Comparison of ENCODE assay signal across 8 cellular contexts in the genomic region with DNA sequence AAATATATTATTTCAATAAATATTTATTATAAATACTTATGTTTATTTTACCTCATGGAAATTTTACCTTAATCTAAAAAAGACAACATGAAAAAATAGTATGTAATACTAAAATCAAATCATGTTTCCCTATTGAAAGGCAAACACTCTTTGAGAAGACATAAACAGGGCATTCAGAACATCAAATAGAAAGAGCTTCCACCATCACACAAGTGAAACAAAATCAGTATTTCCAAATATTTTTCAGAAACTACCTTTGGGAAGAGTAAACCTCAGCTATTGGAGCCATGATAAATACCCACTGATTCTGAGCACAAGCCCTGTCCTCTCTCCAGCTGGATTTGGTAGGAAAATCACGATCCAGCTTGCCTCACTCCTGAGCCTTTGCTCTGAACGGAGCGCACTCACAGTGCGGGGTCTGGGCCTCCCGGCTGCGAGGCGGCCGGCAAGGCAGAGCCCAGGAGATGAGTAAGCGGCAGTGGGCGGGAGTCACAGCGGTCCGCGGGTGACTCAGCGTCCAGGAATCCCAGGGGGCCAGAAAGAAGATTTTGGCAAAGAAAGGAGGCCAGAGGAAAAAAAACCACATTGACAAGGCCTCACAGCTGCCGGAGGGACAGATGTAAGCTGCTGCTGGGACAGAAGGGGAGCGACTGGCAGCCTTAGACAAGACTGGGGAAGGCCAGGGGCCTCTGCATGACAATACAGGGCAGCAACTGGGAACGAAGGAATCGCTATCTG. TPM values are rescaled to one million over a fixed set of nuclear protein-coding genes. Genes with fewer than 3 reads are reported as not detected.
A peak's percentile ranks its signal among the peaks of the same experiment; 100 is the strongest.
DNase-seq lines count a peak whose midpoint lies in the region; ATAC-seq lines count a peak whose summit lies in the region.

No MANE protein-coding gene starts in this region.

- H3K9me3 ChIP-seq in mesodermal cell (ENCODE audit: control insufficient read depth, low read length), result no peaks in the 10 kb centered on the region

- H3K27ac ChIP-seq in epithelial cell of prostate (peak overlapping the region; percentile 79), mesodermal cell (ENCODE audit: low read depth, low read length, severe bottlenecking) (peak overlapping the region; percentile 92)

- peak overlapping the region; percentile 14 for H3K4me3 ChIP-seq in mesodermal cell (ENCODE audit: extremely low read depth, insufficient read depth, low read length, poor library complexity, severe bottlenecking)

- no peaks in the 10 kb centered on the region for H3K36me3 ChIP-seq in mesodermal cell (ENCODE audit: control insufficient read depth, insufficient read depth, low read length)

- WGBS in mesodermal cell (ENCODE audit: insufficient coverage in 2 of 2), 2 experiments, result 0 to 6% methylated on average over 10 to 18 of the region's 18 CpGs

- ATAC-seq in GM21381 (IDR thresholded peaks at IDR 0.05; ENCODE audit: unreplicated experiment), result peak; percentile 87
- peak; percentile 91 for ATAC-seq in HG03521 (IDR thresholded peaks at IDR 0.05; ENCODE audit: unreplicated experiment)

- H3K4me1 ChIP-seq in mesodermal cell (ENCODE audit: control insufficient read depth, insufficient read depth, low read length, poor library complexity, severe bottlenecking), result peaks cover 17% of the 10 kb centered on the region

- DNase-seq in DMS53 treated with DMSO at 0.1 percent for 48 hours (lab: John Stamatoyannopoulos, UW; ENCODE audit: unreplicated experiment), result peak; percentile 18
- DNase-seq in T1000 (lab: John Stamatoyannopoulos, UW), result peak; percentile 95
- no peak for DNase-seq in epithelial cell of prostate (ENCODE audit: low read depth, low spot score)
- DNase-seq in stimulated activated naive CD4-positive, alpha-beta T cell treated with Interleukin-2 at 50 U/mL for 16 hours (lab: John Stamatoyannopoulos, UW), result peak; percentile 38
- DNase-seq in NCI-H1417 treated with DMSO at 0.1 percent for 48 hours (lab: John Stamatoyannopoulos, UW), result no peak

RNA-seq across cellular contexts. Expression of gene ANXA5, which starts 14.7 kb away (rescaled TPM):
- 501 TPM for polyA plus RNA-seq in mesodermal cell (2013, experiment 1 of 2)
- 473 TPM for polyA plus RNA-seq in mesodermal cell (2013, experiment 2 of 2)

RNA-seq across cellular contexts. Expression of gene SMIM43, which starts 53.5 kb away (rescaled TPM):
- polyA plus RNA-seq in mesodermal cell (2013, experiment 1 of 2), result not detected
- polyA plus RNA-seq in mesodermal cell (2013, experiment 2 of 2), result not detected

Comparison
In these comparisons a context has a peak if more than half of its experiments do, and no peak if none do; other contexts are left out.
1. DNase-seq: peak in DMS53 treated with DMSO at 0.1 percent for 48 hours (single experiment), T1000 (single experiment) and stimulated activated naive CD4-positive, alpha-beta T cell treated with Interleukin-2 at 50 U/mL for 16 hours (single experiment); none in epithelial cell of prostate (single experiment) and NCI-H1417 treated with DMSO at 0.1 percent for 48 hours (single experiment).